Comparison of ENCODE assay signal across 1 cellular context in genomic region chr2:160269803-160270570, GRCh38.
TF ChIP-seq lines count a peak whose summit lies in the region.

No MANE protein-coding gene starts in this region.

TF ChIP-seq in SK-N-SH, 30 proteins besides CTCF, POLR2A, EP300 and RAD21 (continued from another document):
- TF ChIP-seq USF1 (IDR thresholded peaks at IDR 0.05; ENCODE audit: borderline replicate concordance, low read depth) (peak; percentile 85), CHD2 (IDR thresholded peaks at IDR 0.05; ENCODE audit: low read length, partially characterized antibody) (no peak), SMC3 (IDR thresholded peaks at IDR 0.05; ENCODE audit: low read depth, low read length) (no peak), PBX3 (IDR thresholded peaks at IDR 0.05) (no peak; the same call in 1 of the 2 replicates), USF2 (IDR thresholded peaks at IDR 0.05; ENCODE audit: borderline replicate concordance, low read depth, low read length) (no peak), EZH2phosphoT487 (IDR thresholded peaks at IDR 0.05; ENCODE audit: borderline replicate concordance, low read depth) (no peak), JUND (IDR thresholded peaks at IDR 0.05) (peak; percentile 41; the same call in 1 of the 2 replicates), TEAD4 (IDR thresholded peaks at IDR 0.05; ENCODE audit: borderline replicate concordance, insufficient read depth) (0 out of 2 replicates have a peak, but pooled peaks have one; percentile 42), TCF12 (IDR thresholded peaks at IDR 0.05) (peak; percentile 57; the same call in 1 of the 2 replicates), YY1 (IDR thresholded peaks at IDR 0.05; ENCODE audit: low read depth) (0 out of 2 replicates have a peak, but pooled peaks have one; percentile 5)
